11 cellular contexts compared by ENCODE assay signal in genomic region chr11:64923151-64923661, GRCh38. TPM values are rescaled to one million over a fixed set of nuclear protein-coding genes. Genes with fewer than 3 reads are reported as not detected.
DNase-seq lines count a peak whose midpoint lies in the region; ATAC-seq, FAIRE-seq and TF ChIP-seq lines count a peak whose summit lies in the region.
"Had no signal": no experiment of that assay in that cellular context is flagged by ENCODE, and none has a peak within 500 bp of the region (broad histone marks: within the 10 kb centered on the region; RNA-seq: fewer than 3 reads in every experiment).

No MANE protein-coding gene starts in this region.

- H3K4me1 ChIP-seq in astrocyte (ENCODE audit: insufficient read depth, low read length), result peaks cover 13% of the 10 kb centered on the region
- H3K4me1 ChIP-seq in mesendoderm (ENCODE audit: control insufficient read depth, low read depth, low read length), result no peaks in the 10 kb centered on the region
- peaks cover 16 to 39% (median 38%) of the 10 kb centered on the region in 4 donors for H3K4me1 ChIP-seq in stomach

- H3K18ac ChIP-seq in mesendoderm (ENCODE audit: low read length), result no peak overlapping the region

- no peaks in the 10 kb centered on the region for H3K36me3 ChIP-seq in astrocyte (ENCODE audit: insufficient read depth, low read length)
- H3K36me3 ChIP-seq in mesendoderm (ENCODE audit: control insufficient read depth, insufficient read depth, low read length), result no peaks in the 10 kb centered on the region
- H3K36me3 ChIP-seq in stomach, result peaks cover 2 to 19% (median 13%) of the 10 kb centered on the region in 4 donors

- H3K27me3 ChIP-seq in astrocyte (ENCODE audit: insufficient read depth, low read length) (no peaks in the 10 kb centered on the region), mesendoderm (ENCODE audit: insufficient read depth, low read length, poor library complexity) (no peaks in the 10 kb centered on the region), stomach (no peaks in the 10 kb centered on the region)

- no peak overlapping the region for H3K23ac ChIP-seq in mesendoderm (ENCODE audit: low read length)

- TF ChIP-seq EP300 in stomach (IDR thresholded peaks at IDR 0.05), result no peak

- no peak overlapping the region for H4K5ac ChIP-seq in mesendoderm (ENCODE audit: low read length)

- H3K79me2 ChIP-seq in astrocyte (ENCODE audit: insufficient read depth, low read length) (peaks cover 6% of the 10 kb centered on the region), mesendoderm (ENCODE audit: control insufficient read depth, insufficient read depth, low read length) (no peaks in the 10 kb centered on the region)

- CTCF ChIA-PET in activated CD4-positive, alpha-beta T cell treated with anti-CD3 and anti-CD28 coated beads, Interleukin-2, amount 10 ng/mL, durations not matched to agents 7 days and 5 days (lab: Charles Lee), result interaction anchor here (1.3 to 1.5 kb wide), 3 partner anchors 24 to 91 kb away, joined by 3 to 5 read pairs (median 4); partner anchors contain the start of gene ARL2

- no peak overlapping the region for H3K4ac ChIP-seq in mesendoderm (ENCODE audit: low read depth, low read length)

- H3K79me1 ChIP-seq in mesendoderm (ENCODE audit: low read length), result no peaks in the 10 kb centered on the region

- H3K27ac Mint-ChIP-seq in activated CD4-positive, alpha-beta T cell treated with anti-CD3 and anti-CD28 coated beads, Interleukin-2, amount 10 ng/mL, durations not matched to agents 7 days and 5 days, result peak overlapping the region; percentile 100
- H3K27ac Mint-ChIP-seq in astrocyte (ENCODE audit: unreplicated experiment), result no peak overlapping the region
- no peak overlapping the region for H3K27ac Mint-ChIP-seq in activated T-helper 1 cell treated with anti-CD3 and anti-CD28 coated beads, Interleukin-12 subunit alpha, Interleukin-12 subunit beta, Interleukin-2, Interleukin-4 antibody, amounts not matched to agents 30 ng/mL and 10 ng/mL and 1 ng/mL, durations not matched to agents 14 hours and 24 hours and 36 hours

- no peaks in the 10 kb centered on the region for H3K9me3 ChIP-seq in astrocyte (ENCODE audit: insufficient read depth, low read depth, low read length)
- H3K9me3 ChIP-seq in stomach, result no peaks in the 10 kb centered on the region

- peak overlapping the region; percentile 82 for H2AFZ ChIP-seq in astrocyte (ENCODE audit: low read depth, low read length)

- H3K4me2 ChIP-seq in astrocyte (ENCODE audit: low read length) (no peak overlapping the region), mesendoderm (ENCODE audit: low read length) (no peak overlapping the region)

- ATAC-seq in GM21423 (IDR thresholded peaks at IDR 0.05; ENCODE audit: unreplicated experiment), result no peak

- peak overlapping the region; percentile 29 for H3K56ac ChIP-seq in mesendoderm (ENCODE audit: low read length)

- H3K27ac ChIP-seq in astrocyte (ENCODE audit: low read depth, low read length) (no peak overlapping the region), mesendoderm (ENCODE audit: low read depth, low read length) (no peak overlapping the region), stomach (peak overlapping the region in 3 of 5 donors; percentile 96 to 97 (median 96))

- H3K9ac ChIP-seq in astrocyte (ENCODE audit: low read length) (peak overlapping the region; percentile 82), mesendoderm (ENCODE audit: low read length) (no peak overlapping the region)

- H3K4me3 ChIP-seq in astrocyte (ENCODE audit: insufficient read depth, low read depth, low read length) (no peak overlapping the region), mesendoderm (ENCODE audit: low read length) (no peak overlapping the region), stomach (peak overlapping the region in 1 of 4 donors; percentile 98)

- no peak overlapping the region for H2BK15ac ChIP-seq in mesendoderm (replicated peaks; ENCODE audit: low read depth)

- TF ChIP-seq POLR2A in stomach (IDR thresholded peaks at IDR 0.05), result no peak

- H3K27me3 Mint-ChIP-seq in activated CD4-positive, alpha-beta T cell treated with anti-CD3 and anti-CD28 coated beads, Interleukin-2, amount 10 ng/mL, durations not matched to agents 7 days and 5 days, result no peaks in the 10 kb centered on the region
- H3K27me3 Mint-ChIP-seq in astrocyte (ENCODE audit: low read depth, unreplicated experiment), result no peaks in the 10 kb centered on the region
- H3K27me3 Mint-ChIP-seq in activated T-helper 1 cell treated with anti-CD3 and anti-CD28 coated beads, Interleukin-12 subunit alpha, Interleukin-12 subunit beta, Interleukin-2, Interleukin-4 antibody, amounts not matched to agents 30 ng/mL and 10 ng/mL and 1 ng/mL, durations not matched to agents 14 hours and 24 hours and 36 hours (ENCODE audit: insufficient read depth), result no peaks in the 10 kb centered on the region

- peaks cover 13% of the 10 kb centered on the region for H4K20me1 ChIP-seq in astrocyte (ENCODE audit: insufficient read depth, low read length)

- H2BK120ac ChIP-seq in mesendoderm (ENCODE audit: low read depth, low read length), result no peak overlapping the region

- no peak overlapping the region for H3K4me3 Mint-ChIP-seq in activated CD4-positive, alpha-beta T cell treated with anti-CD3 and anti-CD28 coated beads, Interleukin-2, amount 10 ng/mL, durations not matched to agents 7 days and 5 days
- H3K4me3 Mint-ChIP-seq in astrocyte (ENCODE audit: unreplicated experiment), result no peak overlapping the region
- H3K4me3 Mint-ChIP-seq in activated T-helper 1 cell treated with anti-CD3 and anti-CD28 coated beads, Interleukin-12 subunit alpha, Interleukin-12 subunit beta, Interleukin-2, Interleukin-4 antibody, amounts not matched to agents 30 ng/mL and 10 ng/mL and 1 ng/mL, durations not matched to agents 14 hours and 24 hours and 36 hours, result no peak overlapping the region

- H2BK5ac ChIP-seq in mesendoderm (ENCODE audit: low read length), result no peak overlapping the region

- TF ChIP-seq CTCF in astrocyte (IDR thresholded peaks at IDR 0.05; ENCODE audit: insufficient read depth, low read depth, low read length) (no peak), stomach (IDR thresholded peaks at IDR 0.05) (no peak)

- no peaks in the 10 kb centered on the region for H3K36me3 Mint-ChIP-seq in activated CD4-positive, alpha-beta T cell treated with anti-CD3 and anti-CD28 coated beads, Interleukin-2, amount 10 ng/mL, durations not matched to agents 7 days and 5 days (ENCODE audit: low read depth)
- peaks cover 7% of the 10 kb centered on the region for H3K36me3 Mint-ChIP-seq in astrocyte (ENCODE audit: low read depth, unreplicated experiment)
- H3K36me3 Mint-ChIP-seq in activated T-helper 1 cell treated with anti-CD3 and anti-CD28 coated beads, Interleukin-12 subunit alpha, Interleukin-12 subunit beta, Interleukin-2, Interleukin-4 antibody, amounts not matched to agents 30 ng/mL and 10 ng/mL and 1 ng/mL, durations not matched to agents 14 hours and 24 hours and 36 hours (ENCODE audit: low read depth), result peaks cover 9% of the 10 kb centered on the region
- H3K36me3 Mint-ChIP-seq: activated naive CD4-positive, alpha-beta T cell treated with anti-CD3 and anti-CD28 coated beads, Interleukin-2, amount 50 U/mL, for 72 hours had no signal

- FAIRE-seq in astrocyte (lab: Jason Lieb, UNC), result no peak

- intact Hi-C loops in stomach (cut with DNase I; ENCODE audit: low total_unique reads), result no loop called here
- intact Hi-C loops in activated T-helper 1 cell treated with anti-CD3 and anti-CD28 coated beads, Interleukin-12 subunit alpha, Interleukin-12 subunit beta, Interleukin-2, Interleukin-4 antibody, amounts not matched to agents 30 ng/mL and 10 ng/mL and 1 ng/mL, durations not matched to agents 14 hours and 24 hours and 36 hours (cut with micrococcal nuclease), result no loop called here

- POLR2A ChIA-PET in activated CD4-positive, alpha-beta T cell treated with anti-CD3 and anti-CD28 coated beads, Interleukin-2, amount 10 ng/mL, durations not matched to agents 7 days and 5 days (lab: Charles Lee), result no interaction called here

- no peak for DNase-seq in activated CD4-positive, alpha-beta T cell treated with anti-CD3 and anti-CD28 coated beads, Interleukin-2, amount 10 ng/mL, durations not matched to agents 7 days and 5 days
- DNase-seq in activated CD4-positive, alpha-beta T cell treated with anti-CD3 and anti-CD28 coated beads, Interleukin-2, amount 50 U/mL, for 48 hours, result no peak
- DNase-seq in astrocyte (ENCODE audit: low read depth) (no peak), mesendoderm (no peak), stomach (no peak), GDM1 (lab: John Stamatoyannopoulos, UW) (no peak)
- no peak for DNase-seq in activated T-helper 1 cell treated with anti-CD3 and anti-CD28 coated beads, Interleukin-12 subunit alpha, Interleukin-12 subunit beta, Interleukin-2, Interleukin-4 antibody, amounts not matched to agents 30 ng/mL and 10 ng/mL and 1 ng/mL, durations not matched to agents 14 hours and 24 hours and 36 hours (ENCODE audit: low spot score)
- DNase-seq: activated CD4-positive, CD25-positive, alpha-beta regulatory T cell treated with anti-CD3 and anti-CD28 coated beads, Interleukin-2, amount 50 U/mL, for 72 hours had no signal

- H3K4me1 Mint-ChIP-seq in activated CD4-positive, alpha-beta T cell treated with anti-CD3 and anti-CD28 coated beads, Interleukin-2, amount 10 ng/mL, durations not matched to agents 7 days and 5 days, result peaks cover 18% of the 10 kb centered on the region
- H3K4me1 Mint-ChIP-seq in astrocyte (ENCODE audit: low read depth, unreplicated experiment), result peaks cover 3% of the 10 kb centered on the region
- peaks cover 20% of the 10 kb centered on the region for H3K4me1 Mint-ChIP-seq in activated T-helper 1 cell treated with anti-CD3 and anti-CD28 coated beads, Interleukin-12 subunit alpha, Interleukin-12 subunit beta, Interleukin-2, Interleukin-4 antibody, amounts not matched to agents 30 ng/mL and 10 ng/mL and 1 ng/mL, durations not matched to agents 14 hours and 24 hours and 36 hours (ENCODE audit: low read depth)

- no peaks in the 10 kb centered on the region for H3K9me3 Mint-ChIP-seq in activated CD4-positive, alpha-beta T cell treated with anti-CD3 and anti-CD28 coated beads, Interleukin-2, amount 10 ng/mL, durations not matched to agents 7 days and 5 days
- H3K9me3 Mint-ChIP-seq in astrocyte (ENCODE audit: unreplicated experiment), result no peaks in the 10 kb centered on the region
- H3K9me3 Mint-ChIP-seq in activated T-helper 1 cell treated with anti-CD3 and anti-CD28 coated beads, Interleukin-12 subunit alpha, Interleukin-12 subunit beta, Interleukin-2, Interleukin-4 antibody, amounts not matched to agents 30 ng/mL and 10 ng/mL and 1 ng/mL, durations not matched to agents 14 hours and 24 hours and 36 hours, result no peaks in the 10 kb centered on the region
- H3K9me3 Mint-ChIP-seq: activated naive CD4-positive, alpha-beta T cell treated with anti-CD3 and anti-CD28 coated beads, Interleukin-2, amount 50 U/mL, for 72 hours had no signal

- H4K8ac ChIP-seq in mesendoderm (ENCODE audit: low read depth, low read length), result no peak overlapping the region

- WGBS in mesendoderm (ENCODE audit: extremely low coverage, insufficient coverage, low lambda C conversion rate), result no CpG with 5 or more reads among the region's 11 CpGs
- 84 to 96% (median 94%) methylated on average over 10 to 11 of the region's 11 CpGs for WGBS in stomach, 5 donors

- no peak overlapping the region for H2AK5ac ChIP-seq in mesendoderm (ENCODE audit: low read length)

RNA-seq across cellular contexts. Expression of gene PPP2R5B, which starts 1.3 kb away (rescaled TPM):
- total RNA-seq in activated CD4-positive, alpha-beta T cell treated with anti-CD3 and anti-CD28 coated beads, Interleukin-2, amount 10 ng/mL, durations not matched to agents 7 days and 5 days, result 10 to 100 TPM; 12.0 to 13.7 TPM
- 22.5 and 24.1 TPM in 2 replicates for total RNA-seq in astrocyte
- polyA plus RNA-seq in mesendoderm (2013, experiment 1 of 2), result 2.4 TPM
- 3.2 TPM for polyA plus RNA-seq in mesendoderm (2013, experiment 2 of 2)
- 10 to 100 TPM in 4 of 5 donors, 1 to 10 TPM in 1; 6.6 to 75.6 (median 25.7) TPM for total RNA-seq in stomach
- 10 to 100 TPM in 2 of 3 donors, 1 to 10 TPM in 1; 9.8 to 13.8 (median 12.3) TPM for polyA plus RNA-seq in stomach
- 7.3 and 14.0 TPM in 2 replicates for total RNA-seq in activated T-helper 1 cell treated with anti-CD3 and anti-CD28 coated beads, Interleukin-12 subunit alpha, Interleukin-12 subunit beta, Interleukin-2, Interleukin-4 antibody, amounts not matched to agents 30 ng/mL and 10 ng/mL and 1 ng/mL, durations not matched to agents 14 hours and 24 hours and 36 hours

RNA-seq across cellular contexts. Expression of gene ATG2A, which starts 6.2 kb away (rescaled TPM):
- 10 to 100 TPM; 23.0 to 25.7 TPM for total RNA-seq in activated CD4-positive, alpha-beta T cell treated with anti-CD3 and anti-CD28 coated beads, Interleukin-2, amount 10 ng/mL, durations not matched to agents 7 days and 5 days
- 21.4 and 21.8 TPM in 2 replicates for total RNA-seq in astrocyte
- 5.1 TPM for polyA plus RNA-seq in mesendoderm (2013, experiment 1 of 2)
- 5.4 TPM for polyA plus RNA-seq in mesendoderm (2013, experiment 2 of 2)
- total RNA-seq in stomach, result 10 to 100 TPM; 14.3 to 77.6 (median 46.1) TPM
- 10 to 100 TPM; 12.2 to 18.7 (median 16.3) TPM for polyA plus RNA-seq in stomach
- 24.6 and 24.9 TPM in 2 replicates for total RNA-seq in activated T-helper 1 cell treated with anti-CD3 and anti-CD28 coated beads, Interleukin-12 subunit alpha, Interleukin-12 subunit beta, Interleukin-2, Interleukin-4 antibody, amounts not matched to agents 30 ng/mL and 10 ng/mL and 1 ng/mL, durations not matched to agents 14 hours and 24 hours and 36 hours

RNA-seq across cellular contexts. Expression of gene GPHA2, which starts 12.5 kb away (rescaled TPM):
- not detected for total RNA-seq in activated CD4-positive, alpha-beta T cell treated with anti-CD3 and anti-CD28 coated beads, Interleukin-2, amount 10 ng/mL, durations not matched to agents 7 days and 5 days
- total RNA-seq in astrocyte (not detected in 2 replicates), stomach (not detected)
- 1.2 TPM for polyA plus RNA-seq in mesendoderm (2013, experiment 1 of 2)
- polyA plus RNA-seq in mesendoderm (2013, experiment 2 of 2), result 1.1 TPM
- under 1 TPM in 2 of 3 donors, not detected in 1; 0.30 to 0.50 TPM for polyA plus RNA-seq in stomach
- total RNA-seq in activated T-helper 1 cell treated with anti-CD3 and anti-CD28 coated beads, Interleukin-12 subunit alpha, Interleukin-12 subunit beta, Interleukin-2, Interleukin-4 antibody, amounts not matched to agents 30 ng/mL and 10 ng/mL and 1 ng/mL, durations not matched to agents 14 hours and 24 hours and 36 hours, result not detected in 2 replicates
- total RNA-seq: activated naive CD4-positive, alpha-beta T cell treated with anti-CD3 and anti-CD28 coated beads, Interleukin-2, amount 50 U/mL, for 72 hours; urinary bladder had no signal
- polyA plus RNA-seq: urinary bladder had no signal

RNA-seq across cellular contexts. Expression of gene EHD1, which starts 44.8 kb away (rescaled TPM):
- 100 to 1,000 TPM; 131 to 149 TPM for total RNA-seq in activated CD4-positive, alpha-beta T cell treated with anti-CD3 and anti-CD28 coated beads, Interleukin-2, amount 10 ng/mL, durations not matched to agents 7 days and 5 days
- total RNA-seq in astrocyte (182 and 201 TPM in 2 replicates), stomach (100 to 1,000 TPM in 2 of 5 donors, 10 to 100 TPM in 3; 23.3 to 160 (median 56.2) TPM)
- 21.1 TPM for polyA plus RNA-seq in mesendoderm (2013, experiment 1 of 2)
- polyA plus RNA-seq in mesendoderm (2013, experiment 2 of 2), result 21.9 TPM
- polyA plus RNA-seq in stomach, result 10 to 100 TPM; 17.9 to 24.6 (median 19.4) TPM
- 88.0 and 96.9 TPM in 2 replicates for total RNA-seq in activated T-helper 1 cell treated with anti-CD3 and anti-CD28 coated beads, Interleukin-12 subunit alpha, Interleukin-12 subunit beta, Interleukin-2, Interleukin-4 antibody, amounts not matched to agents 30 ng/mL and 10 ng/mL and 1 ng/mL, durations not matched to agents 14 hours and 24 hours and 36 hours

RNA-seq across cellular contexts. Expression of gene MAJIN, which starts 48.7 kb away (rescaled TPM):
- under 1 TPM; 0.20 to 0.54 TPM for total RNA-seq in activated CD4-positive, alpha-beta T cell treated with anti-CD3 and anti-CD28 coated beads, Interleukin-2, amount 10 ng/mL, durations not matched to agents 7 days and 5 days
- total RNA-seq in astrocyte, result not detected in 2 replicates
- not detected for polyA plus RNA-seq in mesendoderm (2013, experiment 1 of 2)
- not detected for polyA plus RNA-seq in mesendoderm (2013, experiment 2 of 2)
- total RNA-seq in stomach, result not detected
- under 1 TPM in 1 of 3 donors, not detected in 2; 0.20 TPM for polyA plus RNA-seq in stomach
- not detected in 2 replicates for total RNA-seq in activated T-helper 1 cell treated with anti-CD3 and anti-CD28 coated beads, Interleukin-12 subunit alpha, Interleukin-12 subunit beta, Interleukin-2, Interleukin-4 antibody, amounts not matched to agents 30 ng/mL and 10 ng/mL and 1 ng/mL, durations not matched to agents 14 hours and 24 hours and 36 hours
- total RNA-seq: urinary bladder had no signal
- polyA plus RNA-seq: urinary bladder had no signal

Comparison
In these comparisons a context has a peak if more than half of its experiments do, and no peak if none do; other contexts are left out.
1. H3K27ac ChIP-seq: peak in stomach (3 of 5); none in astrocyte (single experiment) and mesendoderm (single experiment).